ENCODE assay signal across 8 cellular contexts in the genomic region with DNA sequence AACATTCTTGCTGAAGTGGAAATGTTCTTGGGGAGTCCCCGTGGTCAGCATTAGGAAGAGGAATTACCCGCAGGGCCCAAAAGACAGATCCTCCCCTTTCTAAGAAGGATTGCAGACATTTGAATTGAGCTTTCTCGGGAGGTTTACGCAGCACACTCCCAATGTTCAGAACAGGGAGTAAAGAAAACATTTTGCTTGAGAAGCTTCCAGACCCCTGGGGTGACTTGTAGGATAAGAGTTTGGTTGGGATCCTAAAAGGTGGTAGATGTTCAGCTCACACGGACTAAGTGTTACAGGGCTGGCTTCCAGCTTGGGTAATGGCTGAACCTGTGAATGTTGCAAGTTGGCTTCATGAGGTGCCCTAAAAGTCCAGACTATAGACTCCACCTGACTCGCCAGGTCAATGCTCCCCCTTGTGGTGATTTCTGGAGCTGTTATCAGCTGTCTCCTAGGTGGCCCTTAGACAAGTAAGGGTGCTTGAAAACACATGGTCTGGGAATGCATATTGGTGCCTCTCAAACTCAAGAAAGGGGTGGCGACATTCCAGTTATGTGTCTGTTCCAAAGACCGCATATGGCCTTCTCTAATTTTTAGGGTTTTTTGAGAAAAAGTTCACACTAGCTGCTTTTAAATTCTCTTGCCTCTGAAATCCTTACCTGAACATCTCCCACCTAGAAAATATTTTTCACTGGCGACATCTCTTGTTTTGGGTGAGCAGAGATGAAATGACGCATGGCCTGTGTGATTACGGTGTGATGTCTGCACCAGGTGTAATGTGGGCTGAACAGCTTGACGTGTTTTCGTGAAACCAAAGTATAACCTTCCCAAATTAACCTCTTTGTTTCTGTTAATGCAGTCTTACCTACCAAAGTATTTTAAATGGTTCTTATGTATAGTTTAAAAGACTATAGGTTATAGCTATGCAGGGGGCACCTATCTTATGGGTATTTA.
DNase-seq lines count a peak whose midpoint lies in the region; ATAC-seq, FAIRE-seq and TF ChIP-seq lines count a peak whose summit lies in the region.

No MANE protein-coding gene starts in this region.

- H3K4me1 ChIP-seq in esophagus muscularis mucosa (peaks cover 0 to 8% (median 2%) of the 10 kb centered on the region in 4 donors), neural progenitor cell (peaks cover 35% of the 10 kb centered on the region), thyroid gland (no peaks in the 10 kb centered on the region)

- no peaks in the 10 kb centered on the region for H3K36me3 Mint-ChIP-seq in neural progenitor cell

- intact Hi-C loops in esophagus muscularis mucosa (cut with DNase I) = loop anchor here (2.0 to 5.0 kb wide), 2 partner anchors 546 to 565 kb away; no protein-coding TSS in a partner anchor
- intact Hi-C loops in thyroid gland (cut with DNase I) = loop anchor here (5.0 to 10.0 kb wide), 2 partner anchors 308 to 545 kb away; no protein-coding TSS in a partner anchor

- H3K36me3 ChIP-seq in esophagus muscularis mucosa (no peaks in the 10 kb centered on the region), neural progenitor cell (no peaks in the 10 kb centered on the region), thyroid gland (no peaks in the 10 kb centered on the region)

- TF ChIP-seq POLR2A in esophagus muscularis mucosa (IDR thresholded peaks at IDR 0.05; ENCODE audit: low read depth) (no peak), thyroid gland (IDR thresholded peaks at IDR 0.05) (no peak)

- TF ChIP-seq CTCF in esophagus muscularis mucosa (IDR thresholded peaks at IDR 0.05) = peak; percentile 64 to 84 (median 70)
- peak; percentile 89 for TF ChIP-seq CTCF in neural progenitor cell (IDR thresholded peaks at IDR 0.05)
- TF ChIP-seq CTCF in thyroid gland (IDR thresholded peaks at IDR 0.05) = peak; percentile 42 to 81 (median 72)

- no peak overlapping the region for H3K4me2 ChIP-seq in neural progenitor cell

- H3F3A ChIP-seq in neural progenitor cell (ENCODE audit: low read depth) = peaks cover 10% of the 10 kb centered on the region

- 77% methylated on average over 13 of the region's 13 CpGs for WGBS in esophagus muscularis mucosa
- 50 to 54% methylated on average over 13 of the region's 13 CpGs for WGBS in thyroid gland, 2 donors

- H3K27ac ChIP-seq in esophagus muscularis mucosa (replicated peaks in 1 of 4) (no peak overlapping the region), neural progenitor cell (no peak overlapping the region), thyroid gland (no peak overlapping the region)

- TF ChIP-seq EP300 in esophagus muscularis mucosa (IDR thresholded peaks at IDR 0.05) = no peak

- H3K9me3 ChIP-seq in esophagus muscularis mucosa (no peaks in the 10 kb centered on the region), neural progenitor cell (ENCODE audit: low read depth) (no peaks in the 10 kb centered on the region), thyroid gland (no peaks in the 10 kb centered on the region)

- H3K27me3 ChIP-seq in esophagus muscularis mucosa = no peaks in the 10 kb centered on the region
- no peaks in the 10 kb centered on the region for H3K27me3 ChIP-seq in neural progenitor cell
- no peaks in the 10 kb centered on the region for H3K27me3 ChIP-seq in thyroid gland

- H3K9ac ChIP-seq in neural progenitor cell = no peak overlapping the region

- peaks cover 1% of the 10 kb centered on the region for H3K27me3 Mint-ChIP-seq in neural progenitor cell (ENCODE audit: insufficient read depth, low read depth)

- H3K4me1 Mint-ChIP-seq in neural progenitor cell = peaks cover 36% of the 10 kb centered on the region

- peaks cover 5% of the 10 kb centered on the region for H4K20me1 ChIP-seq in neural progenitor cell (ENCODE audit: low read depth)

- peak; percentile 89 for FAIRE-seq in GM18507 (lab: Jason Lieb, UNC)

- H3K9me3 Mint-ChIP-seq in neural progenitor cell = no peaks in the 10 kb centered on the region

- no peaks in the 10 kb centered on the region for H3K79me2 ChIP-seq in neural progenitor cell (ENCODE audit: low read depth)

- peak; percentile 90 for ATAC-seq in HG02981 (IDR thresholded peaks at IDR 0.05; ENCODE audit: unreplicated experiment)

- no peak overlapping the region for H3K27ac Mint-ChIP-seq in neural progenitor cell

- H3K4me3 Mint-ChIP-seq in neural progenitor cell = no peak overlapping the region

- no peak overlapping the region for H3K4me3 ChIP-seq in esophagus muscularis mucosa
- H3K4me3 ChIP-seq in neural progenitor cell = no peak overlapping the region
- no peak overlapping the region for H3K4me3 ChIP-seq in thyroid gland (replicated peaks in 1 of 3)

- DNase-seq in AG08396 (ENCODE audit: low spot score) = peak; percentile 52
- DNase-seq in GM18507 (ENCODE audit: extremely low spot score, insufficient read length, low read depth) = peak; percentile 33
- peak; percentile 28 to 70 for DNase-seq in NCI-H526 (lab: John Stamatoyannopoulos, UW)
- DNase-seq in activated CD8-positive, alpha-beta memory T cell treated with anti-CD3 and anti-CD28 coated beads, Interleukin-2, amount 50 U/mL, for 1 hour (ENCODE audit: extremely low read depth) = peak; percentile 31
- no peak for DNase-seq in esophagus muscularis mucosa (ENCODE audit: extremely low spot score)
- DNase-seq in neural progenitor cell (ENCODE audit: low spot score) = peak; percentile 73
- DNase-seq in thyroid gland = peak; percentile 79 to 80

- H2AFZ ChIP-seq in neural progenitor cell (replicated peaks) = no peak overlapping the region
